ENCODE assay signal across 8 cellular contexts in the genomic region with DNA sequence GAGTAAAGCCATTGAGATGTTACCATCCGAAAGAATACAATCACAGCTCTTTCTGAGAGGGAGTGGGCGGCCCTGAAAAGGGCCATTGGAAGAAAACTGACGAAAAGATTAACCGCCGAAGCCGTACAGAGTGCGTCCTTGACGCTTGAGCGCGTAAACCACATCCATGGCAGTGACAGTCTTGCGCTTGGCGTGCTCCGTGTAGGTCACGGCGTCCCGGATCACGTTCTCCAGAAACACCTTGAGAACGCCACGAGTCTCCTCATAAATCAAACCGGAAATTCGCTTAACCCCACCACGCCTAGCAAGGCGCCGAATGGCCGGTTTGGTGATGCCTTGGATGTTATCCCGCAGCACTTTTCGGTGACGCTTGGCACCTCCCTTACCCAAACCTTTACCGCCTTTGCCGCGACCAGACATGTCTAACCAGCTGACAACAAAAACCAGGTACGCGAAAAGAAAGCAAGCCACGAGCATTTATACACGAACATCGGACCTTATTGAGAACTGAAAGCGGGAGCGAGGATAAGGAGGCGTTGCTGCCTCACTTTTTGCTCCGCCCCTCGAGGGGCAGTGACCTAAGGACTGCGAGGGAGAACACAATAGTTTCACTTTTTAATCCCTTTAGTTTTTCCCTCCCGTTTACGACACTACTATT.
DNase-seq lines count a peak whose midpoint lies in the region; ATAC-seq and TF ChIP-seq lines count a peak whose summit lies in the region.

No MANE protein-coding gene starts in this region.

- H3K27me3 Mint-ChIP-seq in dendritic cell treated with granulocyte-macrophage colony-stimulating factor and Interleukin-4, amounts not matched to agents 40 ng/mL and 50 ng/mL, for 4 days: no peaks in the 10 kb centered on the region

- H3K4me1 ChIP-seq in BLaER1 treated with 17β-estradiol and CSF1 and Interleukin-3, amounts not matched to agents 10 nM and 100 nM: peaks cover 55 to 71% (median 62%) of the 10 kb centered on the region in 10 experiments
- H3K4me1 ChIP-seq in right lobe of liver: peaks cover 0 to 23% (median 8%) of the 10 kb centered on the region in 4 donors

- no peak for TF ChIP-seq CTCF in right lobe of liver (IDR thresholded peaks at IDR 0.05)

- H3K9ac ChIP-seq in BLaER1 treated with 17β-estradiol and CSF1 and Interleukin-3, amounts not matched to agents 10 nM and 100 nM: peak overlapping the region; percentile 77 to 93 (median 87)

- H3K27ac Mint-ChIP-seq in dendritic cell treated with granulocyte-macrophage colony-stimulating factor and Interleukin-4, amounts not matched to agents 40 ng/mL and 50 ng/mL, for 4 days: peak overlapping the region; percentile 91

- DNase-seq in NCI-H748 treated with DMSO at 0.1 percent for 48 hours (lab: John Stamatoyannopoulos, UW): peak; percentile 99
- peak; percentile 70 to 97 for DNase-seq in activated CD4-positive, alpha-beta T cell treated with anti-CD3 and anti-CD28 coated beads, Interleukin-2, amount 50 U/mL, for 24 hours (ENCODE audit: low read depth in 1 of 2, low spot score in 1 of 2)
- DNase-seq in right lobe of liver: peak; percentile 92 to 96 (median 94)
- peak; percentile 63 to 79 (median 76) for DNase-seq in stimulated activated CD4-positive, alpha-beta T cell treated with anti-CD3 and anti-CD28 coated beads, TNF-alpha, amount 100 ng/mL, for 1 hour (ENCODE audit: low read depth in 3 of 3, low spot score in 1 of 3)

- no peaks in the 10 kb centered on the region for H3K9me3 ChIP-seq in BLaER1 treated with 17β-estradiol and CSF1 and Interleukin-3, amounts not matched to agents 10 nM and 100 nM (replicated peaks in 1 of 11)
- no peaks in the 10 kb centered on the region for H3K9me3 ChIP-seq in right lobe of liver

- no peaks in the 10 kb centered on the region for H3K36me3 ChIP-seq in BLaER1 treated with 17β-estradiol and CSF1 and Interleukin-3, amounts not matched to agents 10 nM and 100 nM
- H3K36me3 ChIP-seq in right lobe of liver: no peaks in the 10 kb centered on the region

- H3K4me1 Mint-ChIP-seq in dendritic cell treated with granulocyte-macrophage colony-stimulating factor and Interleukin-4, amounts not matched to agents 40 ng/mL and 50 ng/mL, for 4 days (ENCODE audit: low read depth): peaks cover 23% of the 10 kb centered on the region

- H4K20me1 ChIP-seq in BLaER1 treated with 17β-estradiol and CSF1 and Interleukin-3, amounts not matched to agents 10 nM and 100 nM: peaks cover 0 to 5% (median 0%) of the 10 kb centered on the region in 11 experiments; a peak in 1 of 22 replicates

- H3K36me3 Mint-ChIP-seq in dendritic cell treated with granulocyte-macrophage colony-stimulating factor and Interleukin-4, amounts not matched to agents 40 ng/mL and 50 ng/mL, for 4 days (ENCODE audit: low read depth): peaks cover 5% of the 10 kb centered on the region

- H3K27me3 ChIP-seq in BLaER1 treated with 17β-estradiol and CSF1 and Interleukin-3, amounts not matched to agents 10 nM and 100 nM: no peaks in the 10 kb centered on the region
- no peaks in the 10 kb centered on the region for H3K27me3 ChIP-seq in right lobe of liver

- peak overlapping the region; percentile 80 for H3K4me3 Mint-ChIP-seq in dendritic cell treated with granulocyte-macrophage colony-stimulating factor and Interleukin-4, amounts not matched to agents 40 ng/mL and 50 ng/mL, for 4 days

- H3K9me3 Mint-ChIP-seq in dendritic cell treated with granulocyte-macrophage colony-stimulating factor and Interleukin-4, amounts not matched to agents 40 ng/mL and 50 ng/mL, for 4 days: no peaks in the 10 kb centered on the region

- WGBS in right lobe of liver (ENCODE audit: insufficient coverage, low coverage, low lambda C conversion rate, missing lambda C conversion rate): under 1% methylated on average over 31 of the region's 44 CpGs

- intact Hi-C loops in dendritic cell treated with granulocyte-macrophage colony-stimulating factor and Interleukin-4, amounts not matched to agents 40 ng/mL and 50 ng/mL, for 4 days (cut with micrococcal nuclease): loop anchor here (10.0 kb wide), 1 partner anchor 1108 kb away; a partner anchor contains a TSS
- intact Hi-C loops in right lobe of liver (cut with DNase I): no loop called here

- ATAC-seq in GM19395 (IDR thresholded peaks at IDR 0.05; ENCODE audit: unreplicated experiment) (peak; percentile 50), HG03521 (IDR thresholded peaks at IDR 0.05; ENCODE audit: unreplicated experiment) (peak; percentile 35), right lobe of liver (peak; percentile 67 to 83 (median 78))

- H3K4me2 ChIP-seq in BLaER1 treated with 17β-estradiol and CSF1 and Interleukin-3, amounts not matched to agents 10 nM and 100 nM: peak overlapping the region; percentile 77 to 95 (median 90)

- peak overlapping the region; percentile 59 to 99 (median 91) for H3K27ac ChIP-seq in BLaER1 treated with 17β-estradiol and CSF1 and Interleukin-3, amounts not matched to agents 10 nM and 100 nM
- peak overlapping the region; percentile 77 to 93 (median 81) for H3K27ac ChIP-seq in right lobe of liver

- TF ChIP-seq POLR2A in right lobe of liver (IDR thresholded peaks at IDR 0.05): peak; percentile 98

- peak overlapping the region; percentile 61 to 74 (median 69) for H3K4me3 ChIP-seq in BLaER1 treated with 17β-estradiol and CSF1 and Interleukin-3, amounts not matched to agents 10 nM and 100 nM
- peak overlapping the region; percentile 40 to 79 (median 62) for H3K4me3 ChIP-seq in right lobe of liver

Comparison
In these comparisons a context has a peak if more than half of its experiments do, and no peak if none do; other contexts are left out.
1. Peak in every context shown above with its lines: DNase-seq, ATAC-seq, H3K4me3 ChIP-seq and H3K27ac ChIP-seq.